ENCODE assay signal across 1 cellular context in the genomic region with DNA sequence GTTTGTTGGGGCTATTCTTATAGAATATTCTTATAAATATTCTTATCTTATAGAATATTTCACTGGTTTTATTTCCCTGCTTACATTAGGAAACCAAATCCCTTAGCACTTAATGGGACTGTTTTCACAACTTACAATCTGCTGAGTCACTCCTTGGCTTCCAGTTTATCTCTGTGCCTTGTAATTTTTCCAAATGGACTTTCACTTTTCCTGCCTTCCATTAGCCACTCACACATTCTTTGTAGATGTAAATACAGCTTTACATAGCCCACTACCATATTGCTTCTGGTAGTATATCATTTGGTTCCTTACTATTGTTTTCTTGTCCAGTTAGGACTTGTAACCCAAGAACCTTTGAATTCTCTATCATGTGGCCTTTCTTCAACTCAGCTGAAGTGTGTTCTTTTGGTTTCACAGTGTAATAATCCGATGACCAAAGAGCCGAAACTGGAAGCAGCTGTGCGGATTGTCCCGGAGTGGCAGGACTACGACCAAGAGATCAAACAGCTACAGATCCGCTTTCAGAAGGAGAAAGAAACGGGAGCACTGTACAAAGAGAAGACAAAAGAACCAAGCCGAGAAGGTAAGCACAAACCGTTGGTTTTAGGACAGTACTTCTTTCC.
TF ChIP-seq lines count a peak whose summit lies in the region.

No MANE protein-coding gene starts in this region.

TF ChIP-seq in HepG2, 621 proteins besides CTCF, POLR2A, EP300 and RAD21 (continued from another document and continues in another):
- no peak for TF ChIP-seq ZNF646 (CRISPR knock-in tag; IDR thresholded peaks at IDR 0.05)
- no peak for TF ChIP-seq ZFAT (CRISPR knock-in tag; conservative IDR thresholded peaks at IDR 0.05)
- no peak for TF ChIP-seq ISL2 (CRISPR knock-in tag; IDR thresholded peaks at IDR 0.05)
- no peak for TF ChIP-seq RFX1 (IDR thresholded peaks at IDR 0.05)
- peak; percentile 72 for TF ChIP-seq MAFF (IDR thresholded peaks at IDR 0.05; ENCODE audit: low read depth, low read length)
- no peak for TF ChIP-seq SP5 (CRISPR knock-in tag; IDR thresholded peaks at IDR 0.05; ENCODE audit: borderline replicate concordance, low read depth)
- no peak for TF ChIP-seq ASH2L (IDR thresholded peaks at IDR 0.05; ENCODE audit: insufficient read length, low read depth, low read length)
- no peak for TF ChIP-seq CBFB (CRISPR knock-in tag; IDR thresholded peaks at IDR 0.05)
- TF ChIP-seq HNRNPL (IDR thresholded peaks at IDR 0.05; ENCODE audit: low read depth, low read length) = no peak
- TF ChIP-seq NFE2L2 (IDR thresholded peaks at IDR 0.05; ENCODE audit: low read length) = peak; percentile 98
- no peak for TF ChIP-seq GATAD2A (CRISPR knock-in tag; IDR thresholded peaks at IDR 0.05)
- TF ChIP-seq TFDP1 (CRISPR knock-in tag; IDR thresholded peaks at IDR 0.05; ENCODE audit: borderline replicate concordance) = no peak
- no peak for TF ChIP-seq ZNF652 (CRISPR knock-in tag; IDR thresholded peaks at IDR 0.05; ENCODE audit: borderline replicate concordance, low read depth)
- no peak for TF ChIP-seq PRMT3 (CRISPR knock-in tag; IDR thresholded peaks at IDR 0.05; ENCODE audit: borderline replicate concordance, low read depth)
- TF ChIP-seq DNMT3B (CRISPR knock-in tag; conservative IDR thresholded peaks at IDR 0.05) = no peak
- no peak for TF ChIP-seq ZSCAN31 (CRISPR knock-in tag; IDR thresholded peaks at IDR 0.05; ENCODE audit: low read depth)
- TF ChIP-seq, protein P1, sequence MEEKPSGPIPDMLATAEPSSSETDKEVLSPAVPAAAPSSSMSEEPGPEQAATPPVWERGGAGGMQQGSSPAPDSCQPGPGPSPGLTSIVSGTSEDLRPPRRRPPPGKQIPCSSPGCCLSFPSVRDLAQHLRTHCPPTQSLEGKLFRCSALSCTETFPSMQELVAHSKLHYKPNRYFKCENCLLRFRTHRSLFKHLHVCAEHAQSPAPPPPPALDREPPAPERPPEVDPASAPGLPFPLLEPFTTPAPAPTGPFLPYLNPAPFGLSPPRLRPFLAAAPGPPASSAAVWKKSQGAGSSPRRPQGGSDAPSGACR (CRISPR knock-in tag; IDR thresholded peaks at IDR 0.05) = no peak
- TF ChIP-seq NBN (conservative IDR thresholded peaks at IDR 0.05) = no peak
- TF ChIP-seq FIP1L1 (IDR thresholded peaks at IDR 0.05; ENCODE audit: borderline replicate concordance, insufficient read depth, low read depth, low read length) = no peak
- no peak for TF ChIP-seq NONO (IDR thresholded peaks at IDR 0.05)
- no peak for TF ChIP-seq NONO (CRISPR knock-in tag; conservative IDR thresholded peaks at IDR 0.05)
- TF ChIP-seq AHDC1 (CRISPR knock-in tag; IDR thresholded peaks at IDR 0.05; ENCODE audit: borderline replicate concordance) = no peak
- TF ChIP-seq FOXA3 (CRISPR knock-in tag; IDR thresholded peaks at IDR 0.05) = 0 out of 2 replicates have a peak, but pooled peaks have one; percentile 10
- no peak for TF ChIP-seq BORCS8-MEF2B (CRISPR knock-in tag; IDR thresholded peaks at IDR 0.05)
- no peak for TF ChIP-seq ZNF672 (CRISPR knock-in tag; IDR thresholded peaks at IDR 0.05)
- TF ChIP-seq RFX3 (CRISPR knock-in tag; IDR thresholded peaks at IDR 0.05) = no peak
- no peak for TF ChIP-seq TBP (CRISPR knock-in tag; IDR thresholded peaks at IDR 0.05)
- TF ChIP-seq ZMAT3 (CRISPR knock-in tag; conservative IDR thresholded peaks at IDR 0.05) = no peak
- TF ChIP-seq MAFK (conservative IDR thresholded peaks at IDR 0.05 in 1 of 2, IDR thresholded peaks at IDR 0.05 in 1 of 2; ENCODE audit: low read length in 2 of 2) = peak; percentile 77 to 88
- TF ChIP-seq NFE2 (CRISPR knock-in tag; IDR thresholded peaks at IDR 0.05) = peak; percentile 91; the same call in 1 of the 2 replicates
- no peak for TF ChIP-seq CENPBD1 (CRISPR knock-in tag; IDR thresholded peaks at IDR 0.05; ENCODE audit: borderline replicate concordance, low read depth)
- no peak for TF ChIP-seq ZNF710 (CRISPR knock-in tag; IDR thresholded peaks at IDR 0.05; ENCODE audit: borderline replicate concordance)
- TF ChIP-seq ZNF83 (CRISPR knock-in tag; IDR thresholded peaks at IDR 0.05; ENCODE audit: borderline replicate concordance) = no peak
- TF ChIP-seq ZBTB1 (CRISPR knock-in tag; IDR thresholded peaks at IDR 0.05; ENCODE audit: borderline replicate concordance) = no peak
- TF ChIP-seq HDAC1 (CRISPR knock-in tag; IDR thresholded peaks at IDR 0.05) = no peak
- TF ChIP-seq NCOA5 (CRISPR knock-in tag; IDR thresholded peaks at IDR 0.05) = no peak
- no peak for TF ChIP-seq ZNF564 (CRISPR knock-in tag; IDR thresholded peaks at IDR 0.05)
- TF ChIP-seq ZNF766 (CRISPR knock-in tag; IDR thresholded peaks at IDR 0.05; ENCODE audit: borderline replicate concordance) = no peak
- TF ChIP-seq, protein P2, sequence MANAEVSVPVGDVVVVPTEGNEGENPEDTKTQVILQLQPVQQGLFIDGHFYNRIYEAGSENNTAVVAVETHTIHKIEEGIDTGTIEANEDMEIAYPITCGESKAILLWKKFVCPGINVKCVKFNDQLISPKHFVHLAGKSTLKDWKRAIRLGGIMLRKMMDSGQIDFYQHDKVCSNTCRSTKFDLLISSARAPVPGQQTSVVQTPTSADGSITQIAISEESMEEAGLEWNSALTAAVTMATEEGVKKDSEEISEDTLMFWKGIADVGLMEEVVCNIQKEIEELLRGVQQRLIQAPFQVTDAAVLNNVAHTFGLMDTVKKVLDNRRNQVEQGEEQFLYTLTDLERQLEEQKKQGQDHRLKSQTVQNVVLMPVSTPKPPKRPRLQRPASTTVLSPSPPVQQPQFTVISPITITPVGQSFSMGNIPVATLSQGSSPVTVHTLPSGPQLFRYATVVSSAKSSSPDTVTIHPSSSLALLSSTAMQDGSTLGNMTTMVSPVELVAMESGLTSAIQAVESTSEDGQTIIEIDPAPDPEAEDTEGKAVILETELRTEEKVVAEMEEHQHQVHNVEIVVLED (CRISPR knock-in tag; IDR thresholded peaks at IDR 0.05; ENCODE audit: borderline replicate concordance) = no peak
